15 cellular contexts compared by ENCODE assay signal in genomic region chr1:11920239-11920903, GRCh38. TPM values are rescaled to one million over a fixed set of nuclear protein-coding genes. Genes with fewer than 3 reads are reported as not detected.
DNase-seq lines count a peak whose midpoint lies in the region; ATAC-seq and TF ChIP-seq lines count a peak whose summit lies in the region.
"Had no signal": no experiment of that assay in that cellular context is flagged by ENCODE, and none has a peak within 500 bp of the region (broad histone marks: within the 10 kb centered on the region; RNA-seq: fewer than 3 reads in every experiment).

No MANE protein-coding gene starts in this region.

- TF ChIP-seq CTCF in CD4-positive, alpha-beta T cell (IDR thresholded peaks at IDR 0.05): no peak
- TF ChIP-seq CTCF in RWPE1 (conservative IDR thresholded peaks at IDR 0.05; ENCODE audit: low read depth) (no peak), right atrium auricular region (IDR thresholded peaks at IDR 0.05) (no peak), upper lobe of left lung (IDR thresholded peaks at IDR 0.05) (no peak)

- H3K4me3 Mint-ChIP-seq in CD4-positive, alpha-beta T cell: peak overlapping the region; percentile 38
- peak overlapping the region in 3 of 10 donors; percentile 30 to 48 (median 45) for H3K4me3 Mint-ChIP-seq in naive thymus-derived CD4-positive, alpha-beta T cell
- no peak overlapping the region for H3K4me3 Mint-ChIP-seq in activated T-helper 1 cell treated with anti-CD3 and anti-CD28 coated beads, Interleukin-12 subunit alpha, Interleukin-12 subunit beta, Interleukin-2, Interleukin-4 antibody, amounts not matched to agents 30 ng/mL and 10 ng/mL and 1 ng/mL, durations not matched to agents 14 hours and 24 hours and 36 hours
- H3K4me3 Mint-ChIP-seq: WTC11 had no signal

- CTCF ChIA-PET in CD4-positive, alpha-beta T cell (lab: Charles Lee): no interaction called here
- CTCF ChIA-PET in RWPE1 (lab: Yijun Ruan, JAX): no interaction called here
- CTCF ChIA-PET in naive thymus-derived CD4-positive, alpha-beta T cell (lab: Charles Lee): no interaction called here

- H3K27me3 Mint-ChIP-seq in CD4-positive, alpha-beta T cell: no peaks in the 10 kb centered on the region
- H3K27me3 Mint-ChIP-seq in naive thymus-derived CD4-positive, alpha-beta T cell: no peaks in the 10 kb centered on the region
- H3K27me3 Mint-ChIP-seq in activated T-helper 1 cell treated with anti-CD3 and anti-CD28 coated beads, Interleukin-12 subunit alpha, Interleukin-12 subunit beta, Interleukin-2, Interleukin-4 antibody, amounts not matched to agents 30 ng/mL and 10 ng/mL and 1 ng/mL, durations not matched to agents 14 hours and 24 hours and 36 hours (ENCODE audit: insufficient read depth): no peaks in the 10 kb centered on the region
- H3K27me3 Mint-ChIP-seq: CD8-positive, alpha-beta memory T cell had no signal

- no peak for ATAC-seq in CD4-positive, alpha-beta T cell (ENCODE audit: poor library complexity)
- no peak for ATAC-seq in naive thymus-derived CD4-positive, alpha-beta T cell
- no peak for ATAC-seq in upper lobe of left lung (ENCODE audit: low FRiP score in 2 of 2)
- ATAC-seq: WTC11 had no signal

- H3K4me1 ChIP-seq in right atrium auricular region (peaks cover 0 to 60% of the 10 kb centered on the region in 2 donors), upper lobe of left lung (peaks cover 29 to 53% (median 35%) of the 10 kb centered on the region in 4 donors)
- peaks cover 14 to 28% of the 10 kb centered on the region in 2 donors for H3K4me1 ChIP-seq in naive thymus-derived CD4-positive, alpha-beta T cell (ENCODE audit: control insufficient read depth in 2 of 2, insufficient read depth in 2 of 2, low read length in 2 of 2)

- H3K9me3 ChIP-seq in CD4-positive, alpha-beta T cell (ENCODE audit: control insufficient read depth, low read length): no peaks in the 10 kb centered on the region
- H3K9me3 ChIP-seq in right atrium auricular region (no peaks in the 10 kb centered on the region), upper lobe of left lung (no peaks in the 10 kb centered on the region)
- H3K9me3 ChIP-seq in naive thymus-derived CD4-positive, alpha-beta T cell (ENCODE audit: control insufficient read depth in 2 of 3, low read length in 3 of 3): no peaks in the 10 kb centered on the region

- no peak for TF ChIP-seq EP300 in upper lobe of left lung (IDR thresholded peaks at IDR 0.05)

- H3K4me3 ChIP-seq in right atrium auricular region: no peak overlapping the region
- no peak overlapping the region for H3K4me3 ChIP-seq in naive thymus-derived CD4-positive, alpha-beta T cell (ENCODE audit: low read length)
- no peak overlapping the region for H3K4me3 ChIP-seq in upper lobe of left lung

- POLR2A ChIA-PET in CD4-positive, alpha-beta T cell (lab: Charles Lee): interaction anchor here (1.3 to 3.3 kb wide), 2 partner anchors 10 to 12 kb away, joined by 7 to 15 read pairs; no protein-coding TSS in a partner anchor
- POLR2A ChIA-PET in RWPE1 (lab: Yijun Ruan, JAX; ENCODE audit: low non-redundant PET): interaction anchor here (0.9 kb wide), 1 partner anchor 10 kb away, joined by 4 read pairs; no protein-coding TSS in a partner anchor
- POLR2A ChIA-PET in naive thymus-derived CD4-positive, alpha-beta T cell (lab: Charles Lee): interaction anchor here (0.9 to 4.2 kb wide), 2 partner anchors 10 to 12 kb away, joined by 3 to 14 read pairs; no protein-coding TSS in a partner anchor

- no peak overlapping the region for H3K27ac Mint-ChIP-seq in CD4-positive, alpha-beta T cell
- H3K27ac Mint-ChIP-seq in naive thymus-derived CD4-positive, alpha-beta T cell: peak overlapping the region in 3 of 9 donors; percentile 37 to 52 (median 47)
- H3K27ac Mint-ChIP-seq in activated T-helper 1 cell treated with anti-CD3 and anti-CD28 coated beads, Interleukin-12 subunit alpha, Interleukin-12 subunit beta, Interleukin-2, Interleukin-4 antibody, amounts not matched to agents 30 ng/mL and 10 ng/mL and 1 ng/mL, durations not matched to agents 14 hours and 24 hours and 36 hours: no peak overlapping the region
- H3K27ac Mint-ChIP-seq: WTC11 had no signal

- H3K4me1 Mint-ChIP-seq in CD4-positive, alpha-beta T cell (ENCODE audit: low read depth): peaks cover 34% of the 10 kb centered on the region
- H3K4me1 Mint-ChIP-seq in naive thymus-derived CD4-positive, alpha-beta T cell: peaks cover 31 to 56% (median 39%) of the 10 kb centered on the region in 7 donors
- peaks cover 31% of the 10 kb centered on the region for H3K4me1 Mint-ChIP-seq in activated T-helper 1 cell treated with anti-CD3 and anti-CD28 coated beads, Interleukin-12 subunit alpha, Interleukin-12 subunit beta, Interleukin-2, Interleukin-4 antibody, amounts not matched to agents 30 ng/mL and 10 ng/mL and 1 ng/mL, durations not matched to agents 14 hours and 24 hours and 36 hours (ENCODE audit: low read depth)

- H3K27ac ChIP-seq in CD4-positive, alpha-beta T cell (ENCODE audit: low read depth, low read length): no peak overlapping the region
- H3K27ac ChIP-seq in RWPE1 (peak overlapping the region; percentile 84), right atrium auricular region (peak overlapping the region; percentile 38 to 85), upper lobe of left lung (no peak overlapping the region)
- H3K27ac ChIP-seq in naive thymus-derived CD4-positive, alpha-beta T cell (ENCODE audit: low read depth, low read length): no peak overlapping the region

- no peaks in the 10 kb centered on the region for H3K27me3 ChIP-seq in CD4-positive, alpha-beta T cell (ENCODE audit: control insufficient read depth, insufficient read depth, low read length)
- no peaks in the 10 kb centered on the region for H3K27me3 ChIP-seq in right atrium auricular region
- no peaks in the 10 kb centered on the region for H3K27me3 ChIP-seq in naive thymus-derived CD4-positive, alpha-beta T cell (ENCODE audit: control insufficient read depth in 2 of 2, insufficient read depth in 2 of 2, low read length in 2 of 2)
- no peaks in the 10 kb centered on the region for H3K27me3 ChIP-seq in upper lobe of left lung

- H3K36me3 ChIP-seq in right atrium auricular region (peaks cover 30% of the 10 kb centered on the region), upper lobe of left lung (peaks cover 11 to 64% (median 54%) of the 10 kb centered on the region in 4 donors)
- peaks cover 0 to 54% (median 6%) of the 10 kb centered on the region in 3 experiments for H3K36me3 ChIP-seq in naive thymus-derived CD4-positive, alpha-beta T cell (ENCODE audit: control insufficient read depth in 2 of 3, insufficient read depth in 3 of 3, low read length in 3 of 3)

- intact Hi-C loops in CD4-positive, alpha-beta T cell (cut with DNase I, micrococcal nuclease): no loop called here
- intact Hi-C loops in naive thymus-derived CD4-positive, alpha-beta T cell (cut with micrococcal nuclease): no loop called here
- intact Hi-C loops in activated T-helper 1 cell treated with anti-CD3 and anti-CD28 coated beads, Interleukin-12 subunit alpha, Interleukin-12 subunit beta, Interleukin-2, Interleukin-4 antibody, amounts not matched to agents 30 ng/mL and 10 ng/mL and 1 ng/mL, durations not matched to agents 14 hours and 24 hours and 36 hours (cut with micrococcal nuclease): no loop called here

- 79 to 83% methylated on average over 7 to 12 of the region's 12 CpGs for WGBS in upper lobe of left lung, 2 donors

- TF ChIP-seq POLR2A in upper lobe of left lung (IDR thresholded peaks at IDR 0.05): no peak

- H3K36me3 Mint-ChIP-seq in CD4-positive, alpha-beta T cell (ENCODE audit: low read depth): peaks cover 55% of the 10 kb centered on the region
- H3K36me3 Mint-ChIP-seq in naive thymus-derived CD4-positive, alpha-beta T cell: peaks cover 0 to 23% (median 16%) of the 10 kb centered on the region in 5 donors
- peaks cover 41% of the 10 kb centered on the region for H3K36me3 Mint-ChIP-seq in activated T-helper 1 cell treated with anti-CD3 and anti-CD28 coated beads, Interleukin-12 subunit alpha, Interleukin-12 subunit beta, Interleukin-2, Interleukin-4 antibody, amounts not matched to agents 30 ng/mL and 10 ng/mL and 1 ng/mL, durations not matched to agents 14 hours and 24 hours and 36 hours (ENCODE audit: low read depth)

- H3K9me3 Mint-ChIP-seq in CD4-positive, alpha-beta T cell: no peaks in the 10 kb centered on the region
- H3K9me3 Mint-ChIP-seq in naive thymus-derived CD4-positive, alpha-beta T cell: no peaks in the 10 kb centered on the region
- H3K9me3 Mint-ChIP-seq in activated T-helper 1 cell treated with anti-CD3 and anti-CD28 coated beads, Interleukin-12 subunit alpha, Interleukin-12 subunit beta, Interleukin-2, Interleukin-4 antibody, amounts not matched to agents 30 ng/mL and 10 ng/mL and 1 ng/mL, durations not matched to agents 14 hours and 24 hours and 36 hours: no peaks in the 10 kb centered on the region
- H3K9me3 Mint-ChIP-seq: CD8-positive, alpha-beta memory T cell; WTC11 had no signal

- DNase-seq in CD4-positive, alpha-beta T cell: no peak
- no peak for DNase-seq in RWPE1 (ENCODE audit: low spot score)
- no peak for DNase-seq in right atrium auricular region (ENCODE audit: low spot score)
- peak; percentile 57 for DNase-seq in putamen (ENCODE audit: low spot score)
- no peak for DNase-seq in activated CD4-positive, CD25-positive, alpha-beta regulatory T cell (lab: John Stamatoyannopoulos, UW)
- no peak for DNase-seq in naive thymus-derived CD4-positive, alpha-beta T cell
- DNase-seq in upper lobe of left lung: no peak
- no peak for DNase-seq in activated T-helper 1 cell treated with anti-CD3 and anti-CD28 coated beads, Interleukin-12 subunit alpha, Interleukin-12 subunit beta, Interleukin-2, Interleukin-4 antibody, amounts not matched to agents 30 ng/mL and 10 ng/mL and 1 ng/mL, durations not matched to agents 14 hours and 24 hours and 36 hours (ENCODE audit: low spot score)
- DNase-seq: CD8-positive, alpha-beta memory T cell; erythroblast; GOT3; NCI-H1092; NCI-H69; stimulated activated CD8-positive, alpha-beta memory T cell treated with anti-CD3 and anti-CD28 coated beads, Interleukin-4, amount 100 ng/mL, for 48 hours had no signal

RNA-seq across cellular contexts. Expression of gene KIAA2013, which starts 5.9 kb away (rescaled TPM):
- total RNA-seq in CD4-positive, alpha-beta T cell: 1 to 10 TPM; 7.6 to 8.3 TPM
- total RNA-seq in right atrium auricular region (10 to 100 TPM; 70.8 to 73.2 TPM), upper lobe of left lung (10 to 100 TPM; 42.6 to 94.2 (median 58.7) TPM)
- total RNA-seq in naive thymus-derived CD4-positive, alpha-beta T cell: 10 to 100 TPM; 13.3 to 38.1 (median 27.2) TPM
- polyA plus RNA-seq in naive thymus-derived CD4-positive, alpha-beta T cell: 10 to 100 TPM; 19.8 to 37.9 TPM
- 38.2 and 39.1 TPM in 2 replicates for total RNA-seq in activated T-helper 1 cell treated with anti-CD3 and anti-CD28 coated beads, Interleukin-12 subunit alpha, Interleukin-12 subunit beta, Interleukin-2, Interleukin-4 antibody, amounts not matched to agents 30 ng/mL and 10 ng/mL and 1 ng/mL, durations not matched to agents 14 hours and 24 hours and 36 hours

RNA-seq across cellular contexts. Expression of gene PLOD1, which starts 14.1 kb away (rescaled TPM):
- total RNA-seq in CD4-positive, alpha-beta T cell: 1 to 10 TPM; 1.6 to 1.8 TPM
- total RNA-seq in right atrium auricular region (10 to 100 TPM; 56.1 to 58.1 TPM), upper lobe of left lung (10 to 100 TPM; 31.4 to 99.0 (median 52.8) TPM)
- total RNA-seq in naive thymus-derived CD4-positive, alpha-beta T cell: 10 to 100 TPM in 2 of 5 experiments, 1 to 10 TPM in 3; 3.6 to 24.2 (median 4.8) TPM
- 1 to 10 TPM; 1.8 to 2.7 TPM for polyA plus RNA-seq in naive thymus-derived CD4-positive, alpha-beta T cell
- total RNA-seq in activated T-helper 1 cell treated with anti-CD3 and anti-CD28 coated beads, Interleukin-12 subunit alpha, Interleukin-12 subunit beta, Interleukin-2, Interleukin-4 antibody, amounts not matched to agents 30 ng/mL and 10 ng/mL and 1 ng/mL, durations not matched to agents 14 hours and 24 hours and 36 hours: 32.3 and 37.8 TPM in 2 replicates

RNA-seq across cellular contexts. Expression of gene MFN2, which starts 59.9 kb away (rescaled TPM):
- total RNA-seq in CD4-positive, alpha-beta T cell: 10 to 100 TPM; 33.0 to 38.1 TPM
- total RNA-seq in right atrium auricular region (100 to 1,000 TPM; 367 to 466 TPM), upper lobe of left lung (10 to 100 TPM; 40.9 to 80.6 (median 71.0) TPM)
- 10 to 100 TPM; 40.2 to 58.6 (median 44.8) TPM for total RNA-seq in naive thymus-derived CD4-positive, alpha-beta T cell
- polyA plus RNA-seq in naive thymus-derived CD4-positive, alpha-beta T cell: 10 to 100 TPM; 29.5 to 42.8 TPM
- total RNA-seq in activated T-helper 1 cell treated with anti-CD3 and anti-CD28 coated beads, Interleukin-12 subunit alpha, Interleukin-12 subunit beta, Interleukin-2, Interleukin-4 antibody, amounts not matched to agents 30 ng/mL and 10 ng/mL and 1 ng/mL, durations not matched to agents 14 hours and 24 hours and 36 hours: 88.1 and 95.4 TPM in 2 replicates

Comparison
In these comparisons a context has a peak if more than half of its experiments do, and no peak if none do; other contexts are left out.
1. H3K27ac ChIP-seq: peak in RWPE1 (single experiment) and right atrium auricular region (2 of 2); none in CD4-positive, alpha-beta T cell (single experiment), naive thymus-derived CD4-positive, alpha-beta T cell (single experiment) and upper lobe of left lung (0 of 4).